9 cellular contexts compared by ENCODE assay signal in the genomic region with DNA sequence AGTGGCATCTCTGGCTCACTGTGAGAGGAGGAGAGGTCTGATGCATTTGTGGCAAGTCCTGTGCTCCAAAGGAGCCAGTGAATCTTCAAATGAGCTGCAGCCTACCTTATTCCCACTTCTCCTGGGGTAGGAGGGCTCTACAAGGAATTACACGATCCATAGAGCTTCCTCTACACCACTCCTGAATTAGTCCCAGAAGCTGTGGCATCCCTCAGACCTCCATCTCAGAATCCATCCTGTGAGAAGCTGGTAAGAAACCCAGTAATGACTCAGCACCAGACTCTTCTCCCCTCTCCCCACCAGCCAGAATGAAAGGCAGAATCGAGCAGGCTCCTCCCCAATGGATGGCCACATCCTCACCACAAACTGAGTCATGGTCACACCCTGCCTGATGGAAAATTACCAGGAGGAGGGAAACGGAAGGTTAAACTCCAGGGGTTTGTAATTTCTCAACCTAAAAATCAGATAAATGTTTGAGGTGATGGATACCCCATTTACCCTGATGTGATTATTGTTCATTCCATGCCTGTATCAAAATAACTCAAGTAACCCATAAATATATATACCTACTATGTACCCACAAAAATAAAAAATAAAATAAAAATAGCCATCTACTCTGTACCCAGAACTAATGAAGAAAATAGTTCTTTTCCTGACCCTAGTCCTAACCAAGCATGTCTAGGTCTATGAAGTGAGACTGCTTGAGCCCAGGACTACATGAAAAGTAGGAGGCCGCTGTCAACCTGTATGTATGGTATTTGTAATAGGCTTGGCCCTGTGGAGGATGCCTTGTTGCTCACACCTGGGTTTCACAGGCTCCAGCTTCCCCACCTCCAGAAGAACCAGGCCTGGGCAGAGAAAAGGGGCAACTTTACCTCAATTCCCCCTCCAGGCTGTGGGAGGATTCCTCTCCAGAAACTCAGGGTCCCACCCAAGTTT. TPM values are rescaled to one million over a fixed set of nuclear protein-coding genes. Genes with fewer than 3 reads are reported as not detected.
DNase-seq lines count a peak whose midpoint lies in the region; ATAC-seq lines count a peak whose summit lies in the region.
"Had no signal": no experiment of that assay in that cellular context is flagged by ENCODE, and none has a peak within 500 bp of the region (broad histone marks: within the 10 kb centered on the region; RNA-seq: fewer than 3 reads in every experiment).

No MANE protein-coding gene starts in this region.

- H3K9me3 Mint-ChIP-seq in activated naive CD8-positive, alpha-beta T cell treated with anti-CD3 and anti-CD28 coated beads, Interleukin-2, amount 50 U/mL, for 24 hours: no peaks in the 10 kb centered on the region
- H3K9me3 Mint-ChIP-seq: naive B cell had no signal

- peaks cover 3% of the 10 kb centered on the region for H3K27me3 Mint-ChIP-seq in activated naive CD8-positive, alpha-beta T cell treated with anti-CD3 and anti-CD28 coated beads, Interleukin-2, amount 50 U/mL, for 24 hours
- H3K27me3 Mint-ChIP-seq: naive B cell had no signal

- DNase-seq in 8988T (peak; percentile 50), SK-MEL-5 (ENCODE audit: low read depth, low spot score) (peak; percentile 91), NCI-H1092 treated with DMSO at 0.1 percent for 48 hours (lab: John Stamatoyannopoulos, UW) (no peak)
- peak; percentile 79 for DNase-seq in activated naive CD8-positive, alpha-beta T cell treated with anti-CD3 and anti-CD28 coated beads, Interleukin-2, amount 50 U/mL, for 24 hours
- DNase-seq in stimulated activated CD4-positive, alpha-beta T cell treated with anti-CD3 and anti-CD28 coated beads, TNF-alpha, amount 100 ng/mL, for 24 hours (ENCODE audit: low read depth in 3 of 3): peak; percentile 57 to 76 (median 59)
- DNase-seq: naive B cell had no signal

- peak overlapping the region; percentile 81 for H3K4me3 Mint-ChIP-seq in activated naive CD8-positive, alpha-beta T cell treated with anti-CD3 and anti-CD28 coated beads, Interleukin-2, amount 50 U/mL, for 24 hours
- H3K4me3 Mint-ChIP-seq: naive B cell had no signal

- peak overlapping the region; percentile 19 for H3K4me3 ChIP-seq in iPS-15b (ENCODE audit: low read depth, low read length)

- H3K4me1 ChIP-seq in iPS-15b (ENCODE audit: control insufficient read depth, insufficient read depth, low read length): peaks cover 9% of the 10 kb centered on the region

- H3K4me1 Mint-ChIP-seq in activated naive CD8-positive, alpha-beta T cell treated with anti-CD3 and anti-CD28 coated beads, Interleukin-2, amount 50 U/mL, for 24 hours: peaks cover 46% of the 10 kb centered on the region

- peaks cover 41% of the 10 kb centered on the region for H3K27me3 ChIP-seq in iPS-15b (ENCODE audit: control insufficient read depth, insufficient read depth, low read length)

- peak; percentile 69 for ATAC-seq in GM18868 (IDR thresholded peaks at IDR 0.05; ENCODE audit: unreplicated experiment)
- ATAC-seq in HG03159 (IDR thresholded peaks at IDR 0.05; ENCODE audit: unreplicated experiment): peak; percentile 64
- ATAC-seq in activated naive CD8-positive, alpha-beta T cell treated with anti-CD3 and anti-CD28 coated beads, Interleukin-2, amount 50 U/mL, for 24 hours: peak; percentile 92

- H3K36me3 ChIP-seq in iPS-15b (ENCODE audit: control insufficient read depth, insufficient read depth, low read length): peaks cover 16% of the 10 kb centered on the region

- peak overlapping the region; percentile 100 for H3K27ac Mint-ChIP-seq in activated naive CD8-positive, alpha-beta T cell treated with anti-CD3 and anti-CD28 coated beads, Interleukin-2, amount 50 U/mL, for 24 hours

- no peak overlapping the region for H3K9ac ChIP-seq in iPS-15b (ENCODE audit: low read depth, low read length)

- H3K36me3 Mint-ChIP-seq in activated naive CD8-positive, alpha-beta T cell treated with anti-CD3 and anti-CD28 coated beads, Interleukin-2, amount 50 U/mL, for 24 hours (ENCODE audit: low read depth): peaks cover 18% of the 10 kb centered on the region

- no peaks in the 10 kb centered on the region for H3K9me3 ChIP-seq in iPS-15b (ENCODE audit: control insufficient read depth, insufficient read depth, low read length)

- in situ Hi-C loops in SK-MEL-5 (cut with HindIII; ENCODE audit: low pct_unique_long_range_greater_than_20kb, low sequenced_read_pairs): no loop called here

RNA-seq across cellular contexts. Expression of a gene that starts 6.6 kb away (rescaled TPM):
- total RNA-seq in SK-MEL-5 (2014; rRNA removed; shearing (Covaris generic)): 1,252 and 1,322 TPM in 2 replicates
- polyA plus RNA-seq in SK-MEL-5 (2015; cell fraction: cytosol; rRNA removed): 1,084 and 1,242 TPM in 2 replicates
- polyA plus RNA-seq in SK-MEL-5 (2015; cell fraction: nucleus; rRNA removed): 800 and 830 TPM in 2 replicates

RNA-seq across cellular contexts. Expression of a gene that starts 34.8 kb away (rescaled TPM):
- total RNA-seq in SK-MEL-5 (2014; rRNA removed; shearing (Covaris generic)): 24.2 and 27.3 TPM in 2 replicates
- 16.9 and 22.6 TPM in 2 replicates for polyA plus RNA-seq in SK-MEL-5 (2015; cell fraction: cytosol; rRNA removed)
- polyA plus RNA-seq in SK-MEL-5 (2015; cell fraction: nucleus; rRNA removed): 417 and 445 TPM in 2 replicates

RNA-seq across cellular contexts. Expression of a gene that starts 40.0 kb away (rescaled TPM):
- not detected in 2 replicates for total RNA-seq in SK-MEL-5 (2014; rRNA removed; shearing (Covaris generic))
- polyA plus RNA-seq in SK-MEL-5 (2015; cell fraction: cytosol; rRNA removed): not detected in 2 replicates
- not detected in 2 replicates for polyA plus RNA-seq in SK-MEL-5 (2015; cell fraction: nucleus; rRNA removed)
